12 cellular contexts compared by ENCODE assay signal in the genomic region with DNA sequence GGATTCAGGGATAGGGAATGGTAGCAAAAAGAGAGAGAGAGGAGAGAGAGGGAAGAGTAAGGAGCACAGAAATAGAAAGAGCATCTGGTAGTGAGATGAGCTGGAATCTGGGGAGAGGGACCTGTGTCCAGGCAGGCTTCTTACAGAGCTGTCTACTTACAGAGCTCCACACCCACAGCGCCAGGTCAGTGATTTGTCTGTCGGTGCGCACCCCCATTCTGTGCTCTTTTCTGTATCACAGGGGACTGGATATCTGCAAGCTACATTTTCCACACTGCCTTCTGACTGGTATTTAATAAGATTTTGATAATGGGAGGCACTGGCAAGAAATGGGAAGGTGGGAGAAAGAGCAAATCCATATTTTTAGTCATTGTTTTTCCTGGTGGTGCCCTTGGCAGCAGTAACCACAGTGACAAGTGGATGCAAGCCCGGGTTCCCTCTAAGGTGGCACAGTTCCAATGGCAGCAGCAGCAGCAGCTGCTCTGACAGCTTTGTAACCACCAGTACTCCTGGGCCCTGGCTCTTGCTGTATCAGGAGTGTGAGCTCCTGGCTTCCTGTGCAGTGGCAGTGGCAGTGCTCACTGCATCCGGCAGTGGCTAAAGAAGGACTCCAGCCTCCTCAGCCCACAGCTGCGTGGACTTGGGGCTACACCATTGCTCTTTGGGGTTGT.
DNase-seq lines count a peak whose midpoint lies in the region; ATAC-seq and TF ChIP-seq lines count a peak whose summit lies in the region.
"Had no signal": no experiment of that assay in that cellular context is flagged by ENCODE, and none has a peak within 500 bp of the region (broad histone marks: within the 10 kb centered on the region; RNA-seq: fewer than 3 reads in every experiment).

No MANE protein-coding gene starts in this region.

- no peak for TF ChIP-seq CTCF in mucosa of descending colon (IDR thresholded peaks at IDR 0.05)

- DNase-seq in AG20443 (ENCODE audit: low spot score) (peak; percentile 9), NCI-H1694 treated with DMSO at 0.1 percent for 48 hours (lab: John Stamatoyannopoulos, UW) (peak; percentile 89), anterior cingulate cortex (lab: John Stamatoyannopoulos, UW) (peak in 45 of 58 donors; percentile 1 to 61 (median 23)), inferior parietal cortex (ENCODE audit: extremely low spot score) (peak; percentile 34), UCSD-AML1 (lab: John Stamatoyannopoulos, UW; ENCODE audit: unreplicated experiment) (no peak), mucosa of descending colon (no peak)
- DNase-seq: activated CD4-positive, alpha-beta T cell treated with anti-CD3 and anti-CD28 coated beads for 48 hours; activated naive CD8-positive, alpha-beta T cell treated with anti-CD3 and anti-CD28 coated beads, Interleukin-2, amount 50 U/mL, for 24 hours; naive B cell; OCI-M1 had no signal

- H3K9me3 ChIP-seq in mucosa of descending colon: no peaks in the 10 kb centered on the region

- no peak overlapping the region for H3K4me3 ChIP-seq in mucosa of descending colon

- H3K4me1 ChIP-seq in mucosa of descending colon (ENCODE audit: low read depth): no peaks in the 10 kb centered on the region

- intact Hi-C loops in mucosa of descending colon (cut with DNase I, micrococcal nuclease): no loop called here

- ATAC-seq in HG03196 (IDR thresholded peaks at IDR 0.05; ENCODE audit: unreplicated experiment) (no peak), mucosa of descending colon (no peak), GM21825 (IDR thresholded peaks at IDR 0.05; ENCODE audit: unreplicated experiment) (no peak)
- ATAC-seq: activated naive CD8-positive, alpha-beta T cell treated with anti-CD3 and anti-CD28 coated beads, Interleukin-2, amount 50 U/mL, for 24 hours had no signal

- H3K36me3 ChIP-seq in mucosa of descending colon (ENCODE audit: low read depth): no peaks in the 10 kb centered on the region

Comparison
In these comparisons a context has a peak if more than half of its experiments do, and no peak if none do; other contexts are left out.
1. DNase-seq: peak in AG20443 (single experiment), NCI-H1694 treated with DMSO at 0.1 percent for 48 hours (single experiment), anterior cingulate cortex (45 of 58) and inferior parietal cortex (single experiment); none in UCSD-AML1 (single experiment) and mucosa of descending colon (0 of 3).